ENCODE assay signal across 1 cellular context in the genomic region with DNA sequence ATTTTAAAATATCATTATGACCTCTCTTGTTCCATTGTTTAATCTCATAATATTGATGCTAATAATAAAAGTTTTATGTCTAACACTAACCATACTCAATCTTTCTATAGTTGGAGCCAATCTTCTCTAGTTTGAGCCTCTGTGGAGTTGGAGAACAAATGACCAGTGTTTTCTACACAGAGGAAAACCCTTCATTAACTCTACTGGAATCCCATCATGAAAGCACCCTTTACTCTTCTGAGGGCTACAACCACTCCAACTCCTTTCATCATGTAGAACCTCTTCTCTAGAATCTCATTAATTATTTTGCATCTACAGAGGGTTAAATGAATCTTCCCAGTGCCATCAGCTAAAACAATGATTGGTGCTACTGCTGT.
TF ChIP-seq lines count a peak whose summit lies in the region.

No MANE protein-coding gene starts in this region.

TF ChIP-seq in K562, 482 proteins besides CTCF, POLR2A, EP300 and RAD21 (continued from another document):
- TF ChIP-seq JUN (IDR thresholded peaks at IDR 0.05; ENCODE audit: borderline replicate concordance, low read depth, low read length) (no peak), JUN (CRISPR knock-in tag; IDR thresholded peaks at IDR 0.05; ENCODE audit: borderline replicate concordance) (no peak), ASH1L (IDR thresholded peaks at IDR 0.05; ENCODE audit: borderline replicate concordance, low read depth, partially characterized antibody) (no peak), PRMT5 (CRISPR knock-in tag; IDR thresholded peaks at IDR 0.05) (no peak), ESRRB (CRISPR knock-in tag; IDR thresholded peaks at IDR 0.05; ENCODE audit: borderline replicate concordance) (no peak)
- TF ChIP-seq, protein P1, sequence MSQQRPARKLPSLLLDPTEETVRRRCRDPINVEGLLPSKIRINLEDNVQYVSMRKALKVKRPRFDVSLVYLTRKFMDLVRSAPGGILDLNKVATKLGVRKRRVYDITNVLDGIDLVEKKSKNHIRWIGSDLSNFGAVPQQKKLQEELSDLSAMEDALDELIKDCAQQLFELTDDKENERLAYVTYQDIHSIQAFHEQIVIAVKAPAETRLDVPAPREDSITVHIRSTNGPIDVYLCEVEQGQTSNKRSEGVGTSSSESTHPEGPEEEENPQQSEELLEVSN (IDR thresholded peaks at IDR 0.05; ENCODE audit: borderline replicate concordance in 1 of 2, extremely low read depth in 1 of 2, insufficient read depth in 1 of 2, insufficient read length in 1 of 2, low read depth in 1 of 2, low read length in 1 of 2, poor library complexity in 1 of 2, severe bottlenecking in 1 of 2), result no peak
- TF ChIP-seq, protein P2, sequence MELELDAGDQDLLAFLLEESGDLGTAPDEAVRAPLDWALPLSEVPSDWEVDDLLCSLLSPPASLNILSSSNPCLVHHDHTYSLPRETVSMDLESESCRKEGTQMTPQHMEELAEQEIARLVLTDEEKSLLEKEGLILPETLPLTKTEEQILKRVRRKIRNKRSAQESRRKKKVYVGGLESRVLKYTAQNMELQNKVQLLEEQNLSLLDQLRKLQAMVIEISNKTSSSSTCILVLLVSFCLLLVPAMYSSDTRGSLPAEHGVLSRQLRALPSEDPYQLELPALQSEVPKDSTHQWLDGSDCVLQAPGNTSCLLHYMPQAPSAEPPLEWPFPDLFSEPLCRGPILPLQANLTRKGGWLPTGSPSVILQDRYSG (tag; conservative IDR thresholded peaks at IDR 0.05; ENCODE audit: low read depth), result no peak
TF ChIP-seq in K562: peak in this region for 0.
